Comparison of ENCODE assay signal across 1 cellular context in the genomic region with DNA sequence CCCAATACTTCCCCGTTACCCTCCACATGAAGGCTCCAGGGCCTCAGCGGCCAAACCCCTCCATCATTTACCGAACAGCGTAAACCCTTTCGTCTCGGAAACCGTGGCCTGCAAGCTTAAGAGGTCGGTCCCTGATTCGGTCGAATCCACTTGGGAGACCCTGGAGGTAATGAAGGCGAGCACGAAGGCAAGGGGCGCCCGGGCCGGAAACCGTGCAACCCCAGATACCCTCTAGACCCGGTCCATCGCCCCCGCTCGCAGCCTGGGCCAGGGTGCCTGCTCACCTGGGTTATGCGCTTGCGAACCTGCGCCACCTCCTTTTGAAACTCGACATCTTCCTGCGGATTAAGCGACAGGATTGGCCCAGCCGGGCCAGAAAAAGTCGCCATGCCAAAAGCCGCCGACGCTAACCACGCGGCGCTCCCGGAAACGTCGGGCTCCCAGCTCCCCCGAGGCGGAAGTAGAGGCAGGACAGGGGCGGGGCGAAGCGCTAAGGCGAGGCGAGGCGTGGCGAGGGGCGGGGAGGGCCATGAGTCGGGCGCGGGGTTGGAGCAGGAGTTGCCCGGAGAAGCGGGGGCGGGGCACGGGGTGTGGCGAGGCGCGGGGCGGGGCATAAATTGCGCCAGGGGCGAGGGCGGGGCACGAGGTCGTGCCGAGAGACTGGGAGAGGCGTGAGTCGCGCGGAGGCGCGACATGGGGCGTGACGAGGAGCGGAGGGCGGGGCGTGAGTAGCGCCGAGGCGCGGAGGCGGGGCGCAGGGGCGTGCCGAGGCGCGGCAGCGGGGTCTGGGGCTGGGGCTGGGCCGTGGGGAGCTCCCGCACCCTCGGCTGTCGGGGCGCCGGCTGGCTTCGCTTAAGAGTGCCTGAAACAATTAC.
TF ChIP-seq lines count a peak whose summit lies in the region.

A gene (minus strand): TSS at position 414 of the 875 bp plus-strand sequence. CDS start 25 bp downstream, at position 389.

TF ChIP-seq in HepG2, 621 proteins besides CTCF, POLR2A, EP300 and RAD21 (continued from another document and continues in another):
- TF ChIP-seq, protein P1, sequence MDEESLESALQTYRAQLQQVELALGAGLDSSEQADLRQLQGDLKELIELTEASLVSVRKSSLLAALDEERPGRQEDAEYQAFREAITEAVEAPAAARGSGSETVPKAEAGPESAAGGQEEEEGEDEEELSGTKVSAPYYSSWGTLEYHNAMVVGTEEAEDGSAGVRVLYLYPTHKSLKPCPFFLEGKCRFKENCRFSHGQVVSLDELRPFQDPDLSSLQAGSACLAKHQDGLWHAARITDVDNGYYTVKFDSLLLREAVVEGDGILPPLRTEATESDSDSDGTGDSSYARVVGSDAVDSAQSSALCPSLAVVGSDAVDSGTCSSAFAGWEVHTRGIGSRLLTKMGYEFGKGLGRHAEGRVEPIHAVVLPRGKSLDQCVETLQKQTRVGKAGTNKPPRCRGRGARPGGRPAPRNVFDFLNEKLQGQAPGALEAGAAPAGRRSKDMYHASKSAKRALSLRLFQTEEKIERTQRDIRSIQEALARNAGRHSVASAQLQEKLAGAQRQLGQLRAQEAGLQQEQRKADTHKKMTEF (CRISPR knock-in tag; IDR thresholded peaks at IDR 0.05) = peak; percentile 63; the same call in 1 of the 2 replicates
- no peak for TF ChIP-seq ZNF546 (CRISPR knock-in tag; conservative IDR thresholded peaks at IDR 0.05)
- TF ChIP-seq, protein P2, sequence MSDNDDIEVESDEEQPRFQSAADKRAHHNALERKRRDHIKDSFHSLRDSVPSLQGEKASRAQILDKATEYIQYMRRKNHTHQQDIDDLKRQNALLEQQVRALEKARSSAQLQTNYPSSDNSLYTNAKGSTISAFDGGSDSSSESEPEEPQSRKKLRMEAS (IDR thresholded peaks at IDR 0.05) = peak; percentile 99
- TF ChIP-seq RARG (CRISPR knock-in tag; IDR thresholded peaks at IDR 0.05; ENCODE audit: low read depth) = 0 out of 2 replicates have a peak, but pooled peaks have one; percentile 31
- TF ChIP-seq ZNF615 (CRISPR knock-in tag; IDR thresholded peaks at IDR 0.05; ENCODE audit: borderline replicate concordance) = no peak
- TF ChIP-seq ZNF720 (CRISPR knock-in tag; IDR thresholded peaks at IDR 0.05) = no peak
- TF ChIP-seq ZNF724P (CRISPR knock-in tag; IDR thresholded peaks at IDR 0.05; ENCODE audit: borderline replicate concordance) = peak; percentile 73
- no peak for TF ChIP-seq ZSCAN22 (CRISPR knock-in tag; IDR thresholded peaks at IDR 0.05)
- TF ChIP-seq GABPB1 (CRISPR knock-in tag; IDR thresholded peaks at IDR 0.05) = peak; percentile 94
- TF ChIP-seq, protein P3, sequence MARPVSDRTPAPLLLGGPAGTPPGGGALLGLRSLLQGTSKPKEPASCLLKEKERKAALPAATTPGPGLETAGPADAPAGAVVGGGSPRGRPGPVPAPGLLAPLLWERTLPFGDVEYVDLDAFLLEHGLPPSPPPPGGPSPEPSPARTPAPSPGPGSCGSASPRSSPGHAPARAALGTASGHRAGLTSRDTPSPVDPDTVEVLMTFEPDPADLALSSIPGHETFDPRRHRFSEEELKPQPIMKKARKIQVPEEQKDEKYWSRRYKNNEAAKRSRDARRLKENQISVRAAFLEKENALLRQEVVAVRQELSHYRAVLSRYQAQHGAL (CRISPR knock-in tag; IDR thresholded peaks at IDR 0.05; ENCODE audit: not compliant biosample characterization) = peak; percentile 89
- TF ChIP-seq ZNF670 (CRISPR knock-in tag; IDR thresholded peaks at IDR 0.05; ENCODE audit: borderline replicate concordance) = peak; percentile 85; the same call in 1 of the 2 replicates
- peak; percentile 68 for TF ChIP-seq SP2 (CRISPR knock-in tag; IDR thresholded peaks at IDR 0.05)
- TF ChIP-seq, protein P4, sequence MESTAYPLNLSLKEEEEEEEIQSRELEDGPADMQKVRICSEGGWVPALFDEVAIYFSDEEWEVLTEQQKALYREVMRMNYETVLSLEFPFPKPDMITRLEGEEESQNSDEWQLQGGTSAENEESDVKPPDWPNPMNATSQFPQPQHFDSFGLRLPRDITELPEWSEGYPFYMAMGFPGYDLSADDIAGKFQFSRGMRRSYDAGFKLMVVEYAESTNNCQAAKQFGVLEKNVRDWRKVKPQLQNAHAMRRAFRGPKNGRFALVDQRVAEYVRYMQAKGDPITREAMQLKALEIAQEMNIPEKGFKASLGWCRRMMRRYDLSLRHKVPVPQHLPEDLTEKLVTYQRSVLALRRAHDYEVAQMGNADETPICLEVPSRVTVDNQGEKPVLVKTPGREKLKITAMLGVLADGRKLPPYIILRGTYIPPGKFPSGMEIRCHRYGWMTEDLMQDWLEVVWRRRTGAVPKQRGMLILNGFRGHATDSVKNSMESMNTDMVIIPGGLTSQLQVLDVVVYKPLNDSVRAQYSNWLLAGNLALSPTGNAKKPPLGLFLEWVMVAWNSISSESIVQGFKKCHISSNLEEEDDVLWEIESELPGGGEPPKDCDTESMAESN (CRISPR knock-in tag; conservative IDR thresholded peaks at IDR 0.05) = peak; percentile 88
- TF ChIP-seq, protein P5, sequence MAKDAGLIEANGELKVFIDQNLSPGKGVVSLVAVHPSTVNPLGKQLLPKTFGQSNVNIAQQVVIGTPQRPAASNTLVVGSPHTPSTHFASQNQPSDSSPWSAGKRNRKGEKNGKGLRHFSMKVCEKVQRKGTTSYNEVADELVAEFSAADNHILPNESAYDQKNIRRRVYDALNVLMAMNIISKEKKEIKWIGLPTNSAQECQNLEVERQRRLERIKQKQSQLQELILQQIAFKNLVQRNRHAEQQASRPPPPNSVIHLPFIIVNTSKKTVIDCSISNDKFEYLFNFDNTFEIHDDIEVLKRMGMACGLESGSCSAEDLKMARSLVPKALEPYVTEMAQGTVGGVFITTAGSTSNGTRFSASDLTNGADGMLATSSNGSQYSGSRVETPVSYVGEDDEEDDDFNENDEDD (CRISPR knock-in tag; IDR thresholded peaks at IDR 0.05; ENCODE audit: borderline replicate concordance) = peak; percentile 71; the same call in 1 of the 2 replicates
- TF ChIP-seq ZNF562 (CRISPR knock-in tag; IDR thresholded peaks at IDR 0.05; ENCODE audit: borderline replicate concordance) = no peak
- TF ChIP-seq ERF (CRISPR knock-in tag; IDR thresholded peaks at IDR 0.05) = peak; percentile 88
- TF ChIP-seq, protein P6, sequence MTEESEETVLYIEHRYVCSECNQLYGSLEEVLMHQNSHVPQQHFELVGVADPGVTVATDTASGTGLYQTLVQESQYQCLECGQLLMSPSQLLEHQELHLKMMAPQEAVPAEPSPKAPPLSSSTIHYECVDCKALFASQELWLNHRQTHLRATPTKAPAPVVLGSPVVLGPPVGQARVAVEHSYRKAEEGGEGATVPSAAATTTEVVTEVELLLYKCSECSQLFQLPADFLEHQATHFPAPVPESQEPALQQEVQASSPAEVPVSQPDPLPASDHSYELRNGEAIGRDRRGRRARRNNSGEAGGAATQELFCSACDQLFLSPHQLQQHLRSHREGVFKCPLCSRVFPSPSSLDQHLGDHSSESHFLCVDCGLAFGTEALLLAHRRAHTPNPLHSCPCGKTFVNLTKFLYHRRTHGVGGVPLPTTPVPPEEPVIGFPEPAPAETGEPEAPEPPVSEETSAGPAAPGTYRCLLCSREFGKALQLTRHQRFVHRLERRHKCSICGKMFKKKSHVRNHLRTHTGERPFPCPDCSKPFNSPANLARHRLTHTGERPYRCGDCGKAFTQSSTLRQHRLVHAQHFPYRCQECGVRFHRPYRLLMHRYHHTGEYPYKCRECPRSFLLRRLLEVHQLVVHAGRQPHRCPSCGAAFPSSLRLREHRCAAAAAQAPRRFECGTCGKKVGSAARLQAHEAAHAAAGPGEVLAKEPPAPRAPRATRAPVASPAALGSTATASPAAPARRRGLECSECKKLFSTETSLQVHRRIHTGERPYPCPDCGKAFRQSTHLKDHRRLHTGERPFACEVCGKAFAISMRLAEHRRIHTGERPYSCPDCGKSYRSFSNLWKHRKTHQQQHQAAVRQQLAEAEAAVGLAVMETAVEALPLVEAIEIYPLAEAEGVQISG (CRISPR knock-in tag; IDR thresholded peaks at IDR 0.05) = peak; percentile 86
- TF ChIP-seq ZSCAN21 (CRISPR knock-in tag; IDR thresholded peaks at IDR 0.05; ENCODE audit: borderline replicate concordance) = peak; percentile 58
- 0 out of 2 replicates have a peak, but pooled peaks have one; percentile 74 for TF ChIP-seq ZNF101 (CRISPR knock-in tag; IDR thresholded peaks at IDR 0.05; ENCODE audit: borderline replicate concordance, low read depth)
- TF ChIP-seq ZNF878 (CRISPR knock-in tag; IDR thresholded peaks at IDR 0.05) = peak; percentile 82
- TF ChIP-seq, protein P7, sequence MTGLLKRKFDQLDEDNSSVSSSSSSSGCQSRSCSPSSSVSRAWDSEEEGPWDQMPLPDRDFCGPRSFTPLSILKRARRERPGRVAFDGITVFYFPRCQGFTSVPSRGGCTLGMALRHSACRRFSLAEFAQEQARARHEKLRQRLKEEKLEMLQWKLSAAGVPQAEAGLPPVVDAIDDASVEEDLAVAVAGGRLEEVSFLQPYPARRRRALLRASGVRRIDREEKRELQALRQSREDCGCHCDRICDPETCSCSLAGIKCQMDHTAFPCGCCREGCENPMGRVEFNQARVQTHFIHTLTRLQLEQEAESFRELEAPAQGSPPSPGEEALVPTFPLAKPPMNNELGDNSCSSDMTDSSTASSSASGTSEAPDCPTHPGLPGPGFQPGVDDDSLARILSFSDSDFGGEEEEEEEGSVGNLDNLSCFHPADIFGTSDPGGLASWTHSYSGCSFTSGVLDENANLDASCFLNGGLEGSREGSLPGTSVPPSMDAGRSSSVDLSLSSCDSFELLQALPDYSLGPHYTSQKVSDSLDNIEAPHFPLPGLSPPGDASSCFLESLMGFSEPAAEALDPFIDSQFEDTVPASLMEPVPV (CRISPR knock-in tag; IDR thresholded peaks at IDR 0.05) = peak; percentile 4; the same call in 1 of the 2 replicates
- TF ChIP-seq CEBPB (IDR thresholded peaks at IDR 0.05; ENCODE audit: borderline replicate concordance, low read depth, low read length) = peak; percentile 58; the same call in 1 of the 2 replicates
- no peak; the same call in 1 of the 2 replicates for TF ChIP-seq AKAP8 (CRISPR knock-in tag; IDR thresholded peaks at IDR 0.05)
- TF ChIP-seq, protein P8, sequence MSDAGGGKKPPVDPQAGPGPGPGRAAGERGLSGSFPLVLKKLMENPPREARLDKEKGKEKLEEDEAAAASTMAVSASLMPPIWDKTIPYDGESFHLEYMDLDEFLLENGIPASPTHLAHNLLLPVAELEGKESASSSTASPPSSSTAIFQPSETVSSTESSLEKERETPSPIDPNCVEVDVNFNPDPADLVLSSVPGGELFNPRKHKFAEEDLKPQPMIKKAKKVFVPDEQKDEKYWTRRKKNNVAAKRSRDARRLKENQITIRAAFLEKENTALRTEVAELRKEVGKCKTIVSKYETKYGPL (CRISPR knock-in tag; IDR thresholded peaks at IDR 0.05) = peak; percentile 79; the same call in 1 of the 2 replicates
- peak; percentile 88 for TF ChIP-seq ZFX (CRISPR knock-in tag; IDR thresholded peaks at IDR 0.05; ENCODE audit: low read depth)
- TF ChIP-seq ZNF556 (CRISPR knock-in tag; IDR thresholded peaks at IDR 0.05; ENCODE audit: borderline replicate concordance) = peak; percentile 98; the same call in 1 of the 2 replicates
- TF ChIP-seq, protein P9, sequence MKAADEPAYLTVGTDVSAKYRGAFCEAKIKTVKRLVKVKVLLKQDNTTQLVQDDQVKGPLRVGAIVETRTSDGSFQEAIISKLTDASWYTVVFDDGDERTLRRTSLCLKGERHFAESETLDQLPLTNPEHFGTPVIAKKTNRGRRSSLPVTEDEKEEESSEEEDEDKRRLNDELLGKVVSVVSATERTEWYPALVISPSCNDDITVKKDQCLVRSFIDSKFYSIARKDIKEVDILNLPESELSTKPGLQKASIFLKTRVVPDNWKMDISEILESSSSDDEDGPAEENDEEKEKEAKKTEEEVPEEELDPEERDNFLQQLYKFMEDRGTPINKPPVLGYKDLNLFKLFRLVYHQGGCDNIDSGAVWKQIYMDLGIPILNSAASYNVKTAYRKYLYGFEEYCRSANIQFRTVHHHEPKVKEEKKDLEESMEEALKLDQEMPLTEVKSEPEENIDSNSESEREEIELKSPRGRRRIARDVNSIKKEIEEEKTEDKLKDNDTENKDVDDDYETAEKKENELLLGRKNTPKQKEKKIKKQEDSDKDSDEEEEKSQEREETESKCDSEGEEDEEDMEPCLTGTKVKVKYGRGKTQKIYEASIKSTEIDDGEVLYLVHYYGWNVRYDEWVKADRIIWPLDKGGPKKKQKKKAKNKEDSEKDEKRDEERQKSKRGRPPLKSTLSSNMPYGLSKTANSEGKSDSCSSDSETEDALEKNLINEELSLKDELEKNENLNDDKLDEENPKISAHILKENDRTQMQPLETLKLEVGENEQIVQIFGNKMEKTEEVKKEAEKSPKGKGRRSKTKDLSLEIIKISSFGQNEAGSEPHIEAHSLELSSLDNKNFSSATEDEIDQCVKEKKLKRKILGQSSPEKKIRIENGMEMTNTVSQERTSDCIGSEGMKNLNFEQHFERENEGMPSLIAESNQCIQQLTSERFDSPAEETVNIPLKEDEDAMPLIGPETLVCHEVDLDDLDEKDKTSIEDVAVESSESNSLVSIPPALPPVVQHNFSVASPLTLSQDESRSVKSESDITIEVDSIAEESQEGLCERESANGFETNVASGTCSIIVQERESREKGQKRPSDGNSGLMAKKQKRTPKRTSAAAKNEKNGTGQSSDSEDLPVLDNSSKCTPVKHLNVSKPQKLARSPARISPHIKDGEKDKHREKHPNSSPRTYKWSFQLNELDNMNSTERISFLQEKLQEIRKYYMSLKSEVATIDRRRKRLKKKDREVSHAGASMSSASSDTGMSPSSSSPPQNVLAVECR (CRISPR knock-in tag; IDR thresholded peaks at IDR 0.05; ENCODE audit: borderline replicate concordance) = peak; percentile 99
- TF ChIP-seq ZNF703 (CRISPR knock-in tag; IDR thresholded peaks at IDR 0.05; ENCODE audit: borderline replicate concordance) = no peak
- 0 out of 2 replicates have a peak, but pooled peaks have one; percentile 32 for TF ChIP-seq ISX (CRISPR knock-in tag; conservative IDR thresholded peaks at IDR 0.05)
- peak; percentile 46; the same call in 1 of the 2 replicates for TF ChIP-seq GATAD2A (CRISPR knock-in tag; IDR thresholded peaks at IDR 0.05)
- TF ChIP-seq, protein P10, sequence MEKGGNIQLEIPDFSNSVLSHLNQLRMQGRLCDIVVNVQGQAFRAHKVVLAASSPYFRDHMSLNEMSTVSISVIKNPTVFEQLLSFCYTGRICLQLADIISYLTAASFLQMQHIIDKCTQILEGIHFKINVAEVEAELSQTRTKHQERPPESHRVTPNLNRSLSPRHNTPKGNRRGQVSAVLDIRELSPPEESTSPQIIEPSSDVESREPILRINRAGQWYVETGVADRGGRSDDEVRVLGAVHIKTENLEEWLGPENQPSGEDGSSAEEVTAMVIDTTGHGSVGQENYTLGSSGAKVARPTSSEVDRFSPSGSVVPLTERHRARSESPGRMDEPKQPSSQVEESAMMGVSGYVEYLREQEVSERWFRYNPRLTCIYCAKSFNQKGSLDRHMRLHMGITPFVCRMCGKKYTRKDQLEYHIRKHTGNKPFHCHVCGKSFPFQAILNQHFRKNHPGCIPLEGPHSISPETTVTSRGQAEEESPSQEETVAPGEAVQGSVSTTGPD (CRISPR knock-in tag; IDR thresholded peaks at IDR 0.05) = peak; percentile 67; the same call in 1 of the 2 replicates
- 0 out of 2 replicates have a peak, but pooled peaks have one; percentile 63 for TF ChIP-seq ZNF484 (CRISPR knock-in tag; IDR thresholded peaks at IDR 0.05; ENCODE audit: borderline replicate concordance, low read depth)
- TF ChIP-seq, protein P11, sequence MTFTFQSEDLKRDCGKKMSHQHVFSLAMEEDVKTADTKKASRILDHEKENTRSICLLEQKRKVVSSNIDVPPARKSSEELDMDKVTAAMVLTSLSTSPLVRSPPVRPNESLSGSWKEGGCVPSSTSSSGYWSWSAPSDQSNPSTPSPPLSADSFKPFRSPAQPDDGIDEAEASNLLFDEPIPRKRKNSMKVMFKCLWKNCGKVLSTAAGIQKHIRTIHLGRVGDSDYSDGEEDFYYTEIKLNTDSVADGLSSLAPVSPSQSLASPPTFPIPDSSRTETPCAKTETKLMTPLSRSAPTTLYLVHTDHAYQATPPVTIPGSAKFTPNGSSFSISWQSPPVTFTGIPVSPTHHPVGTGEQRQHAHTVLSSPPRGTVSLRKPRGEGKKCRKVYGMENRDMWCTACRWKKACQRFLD (CRISPR knock-in tag; IDR thresholded peaks at IDR 0.05; ENCODE audit: borderline replicate concordance) = peak; percentile 91; the same call in 1 of the 2 replicates
- no peak for TF ChIP-seq SOX13 (IDR thresholded peaks at IDR 0.05)
- TF ChIP-seq SOX13 (CRISPR knock-in tag; conservative IDR thresholded peaks at IDR 0.05 in 1 of 2, IDR thresholded peaks at IDR 0.05 in 1 of 2) = peak in 1 of 2 experiments; percentile 24; a peak in 2 of 4 replicates
